1 cellular context compared by ENCODE assay signal in the genomic region with DNA sequence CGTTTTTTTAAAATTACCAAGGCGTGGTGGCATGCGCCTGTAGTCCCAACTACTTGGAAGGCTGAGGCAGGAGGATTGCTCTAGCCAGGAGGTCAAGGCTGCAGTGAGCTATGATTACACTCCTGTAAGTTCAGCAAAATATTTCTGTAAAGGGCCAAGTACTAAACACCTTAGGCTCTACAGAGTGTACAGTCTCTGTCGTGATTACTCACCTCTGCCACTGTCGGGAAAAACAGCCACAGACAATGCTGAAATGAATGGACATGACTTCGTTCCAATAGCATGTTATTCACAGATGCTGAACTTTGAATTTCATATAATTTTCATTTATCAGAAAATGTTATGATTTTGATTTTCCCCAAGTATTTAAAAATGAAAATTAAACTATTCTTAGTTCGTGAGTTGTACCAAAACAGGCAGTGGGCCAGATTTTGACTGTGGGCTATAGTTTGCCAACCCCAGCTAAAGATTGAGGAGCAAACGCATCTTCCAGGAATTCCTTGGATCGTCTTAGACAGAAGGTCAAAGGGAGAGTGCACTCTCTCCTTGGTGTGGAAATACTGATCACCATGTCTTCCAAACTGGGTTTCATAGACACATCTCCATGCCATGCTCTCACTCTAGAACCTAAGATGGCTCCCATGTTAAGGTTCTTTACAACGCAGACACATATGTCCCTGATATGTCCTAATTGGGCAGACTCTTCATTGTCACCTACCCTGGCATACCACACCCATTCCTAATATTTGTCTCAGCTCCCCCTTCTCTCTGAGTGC.
TF ChIP-seq lines count a peak whose summit lies in the region.

No MANE protein-coding gene starts in this region.

TF ChIP-seq in IMR-90, 13 proteins besides CTCF, POLR2A, EP300 and RAD21:
- TF ChIP-seq RFX5 (IDR thresholded peaks at IDR 0.05; ENCODE audit: low read depth, low read length) (no peak), NFE2L2 (IDR thresholded peaks at IDR 0.05; ENCODE audit: low read depth, low read length) (no peak), MAFK (IDR thresholded peaks at IDR 0.05; ENCODE audit: low read depth, low read length) (no peak), CEBPB (IDR thresholded peaks at IDR 0.05; ENCODE audit: low read depth, low read length) (no peak), FOS (IDR thresholded peaks at IDR 0.05; ENCODE audit: low read depth, low read length) (no peak)
